Comparison of ENCODE assay signal across 10 cellular contexts in genomic region chr18:63368611-63369010, GRCh38. TPM values are rescaled to one million over a fixed set of nuclear protein-coding genes. Genes with fewer than 3 reads are reported as not detected.
DNase-seq lines count a peak whose midpoint lies in the region; ATAC-seq, FAIRE-seq and TF ChIP-seq lines count a peak whose summit lies in the region.
"Had no signal": no experiment of that assay in that cellular context is flagged by ENCODE, and none has a peak within 500 bp of the region (broad histone marks: within the 10 kb centered on the region; RNA-seq: fewer than 3 reads in every experiment).

No MANE protein-coding gene starts in this region.

- no peaks in the 10 kb centered on the region for H3K27me3 Mint-ChIP-seq in memory B cell

- ATAC-seq in A549, result no peak
- no peak for ATAC-seq in HCT116
- ATAC-seq in memory B cell (ENCODE audit: low read depth), result no peak
- ATAC-seq in HG03342 (IDR thresholded peaks at IDR 0.05; ENCODE audit: unreplicated experiment), result no peak
- ATAC-seq in gastrocnemius medialis, result no peak

- no peak for TF ChIP-seq RAD21 in A549 (conservative IDR thresholded peaks at IDR 0.05 in 1 of 2, IDR thresholded peaks at IDR 0.05 in 1 of 2)
- no peak for TF ChIP-seq RAD21 in HCT116 (IDR thresholded peaks at IDR 0.05; ENCODE audit: low read depth)

- peak overlapping the region; percentile 95 for H3K9ac ChIP-seq in HCT116 (ENCODE audit: low read length)
- H3K9ac ChIP-seq in adipocyte (ENCODE audit: low read length), result peak overlapping the region; percentile 95

- peaks cover 34% of the 10 kb centered on the region for H3K79me2 ChIP-seq in HCT116 (ENCODE audit: insufficient read depth, low read length)

- TF ChIP-seq EP300 in A549 (IDR thresholded peaks at IDR 0.05), result no peak

- no peak for FAIRE-seq in A549 (lab: Jason Lieb, UNC)
- FAIRE-seq: GM18507 had no signal

- peaks cover 3% of the 10 kb centered on the region for H3K36me3 Mint-ChIP-seq in memory B cell

- H3K27me3 ChIP-seq in HCT116 (ENCODE audit: insufficient read depth, low read length), result no peaks in the 10 kb centered on the region
- no peaks in the 10 kb centered on the region for H3K27me3 ChIP-seq in adipocyte (replicated peaks; ENCODE audit: control insufficient read depth, insufficient read depth, low read length)
- no peaks in the 10 kb centered on the region for H3K27me3 ChIP-seq in gastrocnemius medialis

- no peak for DNase-seq in A549 (ENCODE audit: low read depth in 1 of 2, low spot score in 1 of 2)
- DNase-seq in HCT116 (ENCODE audit: low read depth, low spot score), result no peak
- peak; percentile 37 for DNase-seq in adipocyte (ENCODE audit: low read depth)
- no peak for DNase-seq in memory B cell (ENCODE audit: low spot score in 2 of 2)
- no peak for DNase-seq in stimulated activated CD4-positive, alpha-beta T cell treated with anti-CD3 and anti-CD28 coated beads, Interleukin-12 subunit alpha, Interleukin-12 subunit beta, amount 100 ng/mL, for 4 hours
- no peak for DNase-seq in gastrocnemius medialis
- DNase-seq in DMS53 treated with DMSO at 0.1 percent for 48 hours (lab: John Stamatoyannopoulos, UW; ENCODE audit: unreplicated experiment), result no peak
- DNase-seq: NCI-H748 treated with DMSO at 0.1 percent for 48 hours had no signal

- BruUV-seq in HCT116 (replicated peaks; lab: Mats Ljungman, UMichigan), result no TSS peak

- TF ChIP-seq POLR2A in A549 (IDR thresholded peaks at IDR 0.05; ENCODE audit: low read length) (no peak), HCT116 (IDR thresholded peaks at IDR 0.05; ENCODE audit: borderline replicate concordance, extremely low read depth, insufficient read depth, insufficient read length) (no peak), gastrocnemius medialis (IDR thresholded peaks at IDR 0.05) (no peak)

- peak overlapping the region; percentile 95; the same call in 2 of the 3 replicates for H3K4me3 ChIP-seq in A549
- H3K4me3 ChIP-seq in HCT116 (replicated peaks in 1 of 2; ENCODE audit: low read depth in 1 of 2, low read length in 2 of 2), result peak overlapping the region; percentile 78 to 85
- peak overlapping the region; percentile 99 for H3K4me3 ChIP-seq in adipocyte (ENCODE audit: low read length)
- peak overlapping the region in 1 of 4 donors; percentile 91 for H3K4me3 ChIP-seq in gastrocnemius medialis

- H3K4me3 Mint-ChIP-seq in memory B cell, result peak overlapping the region; percentile 90

- no peaks in the 10 kb centered on the region for H3K36me3 ChIP-seq in HCT116 (ENCODE audit: control insufficient read depth in 1 of 2, insufficient read depth in 2 of 2, low read length in 2 of 2)
- H3K36me3 ChIP-seq in adipocyte (ENCODE audit: control insufficient read depth, insufficient read depth, low read length, severe bottlenecking), result no peaks in the 10 kb centered on the region
- no peaks in the 10 kb centered on the region for H3K36me3 ChIP-seq in gastrocnemius medialis

- H3K4me1 Mint-ChIP-seq in memory B cell, result peaks cover 17% of the 10 kb centered on the region

- peak overlapping the region; percentile 84 for H3K27ac Mint-ChIP-seq in memory B cell

- peaks cover 3% of the 10 kb centered on the region for H3K9me3 Mint-ChIP-seq in memory B cell

- H2AFZ ChIP-seq in HCT116 (ENCODE audit: low read depth, low read length, poor library complexity, severe bottlenecking), result peak overlapping the region; percentile 89

- H3K27ac ChIP-seq in A549, result no peak overlapping the region
- H3K27ac ChIP-seq in HCT116 (ENCODE audit: low read depth, low read length), result no peak overlapping the region
- no peak overlapping the region for H3K27ac ChIP-seq in gastrocnemius medialis

- peaks cover 10% of the 10 kb centered on the region; the same call in 1 of the 2 replicates for H4K20me1 ChIP-seq in HCT116 (ENCODE audit: insufficient read depth)

- WGBS in A549 (ENCODE audit: missing lambda C conversion rate), result 94% methylated on average over 4 of the region's 4 CpGs

- intact Hi-C loops in HCT116 (cut with micrococcal nuclease), result loop anchor here (10.0 kb wide), 1 partner anchor 1184 kb away; the partner anchor contains the start of genes PIGN and RELCH
- intact Hi-C loops in gastrocnemius medialis (cut with DNase I; ENCODE audit: low total_unique reads), result loop anchor here (5.0 kb wide), 1 partner anchor 1181 kb away; the partner anchor contains the start of genes PIGN and RELCH

- RAD21 ChIA-PET in HCT116 (lab: Charles Lee; ENCODE audit: low non-redundant PET in 1 of 2, low total read pairs in 2 of 2, uncharacterized antibody in 2 of 2, unreplicated experiment in 2 of 2), result no interaction called here

- H3K4me2 ChIP-seq in A549, result peak overlapping the region; percentile 71
- peak overlapping the region; percentile 94 for H3K4me2 ChIP-seq in HCT116 (ENCODE audit: low read length)

- no peak for TF ChIP-seq CTCF in A549 (IDR thresholded peaks at IDR 0.05)
- no peak for TF ChIP-seq CTCF in HCT116 (IDR thresholded peaks at IDR 0.05 in 2 of 3, conservative IDR thresholded peaks at IDR 0.05 in 1 of 3; ENCODE audit: borderline replicate concordance in 1 of 3, insufficient read depth in 1 of 3, low read depth in 2 of 3, low read length in 2 of 3)
- TF ChIP-seq CTCF in gastrocnemius medialis (IDR thresholded peaks at IDR 0.05 in 4 of 5, conservative IDR thresholded peaks at IDR 0.05 in 1 of 5), result no peak

- POLR2A ChIA-PET in A549 (lab: Yijun Ruan, JAX), result no interaction called here
- POLR2A ChIA-PET in HCT116 (lab: Charles Lee), result no interaction called here

- in situ Hi-C loops in gastrocnemius medialis (cut with MboI; ENCODE audit: low sequenced_read_pairs in 4 of 4), result loop anchor here in 2 of 4 donors (5.0 to 10.0 kb wide), 2 partner anchors 54 to 56 kb away; partner anchors contain the start of gene VPS4B (in 2 of the 2)

- H3K9me3 ChIP-seq in A549, result 0 out of 3 replicates have a peak, but pooled peaks cover 5% of the 10 kb centered on the region
- peaks cover 6 to 8% of the 10 kb centered on the region in 2 experiments; a peak in 1 of 4 replicates for H3K9me3 ChIP-seq in HCT116 (ENCODE audit: control insufficient read depth in 1 of 2, insufficient read depth in 1 of 2, low read depth in 1 of 2, low read length in 2 of 2)
- no peaks in the 10 kb centered on the region for H3K9me3 ChIP-seq in adipocyte (ENCODE audit: control insufficient read depth, low read length)
- no peaks in the 10 kb centered on the region for H3K9me3 ChIP-seq in gastrocnemius medialis

- H3K9me2 ChIP-seq in HCT116 (ENCODE audit: insufficient read depth), result no peaks in the 10 kb centered on the region

- CTCF ChIA-PET in A549 (lab: Yijun Ruan, JAX), result no interaction called here
- CTCF ChIA-PET in HCT116 (lab: Charles Lee), result no interaction called here

- 0 out of 3 replicates have a peak, but pooled peaks cover 6% of the 10 kb centered on the region for H3K4me1 ChIP-seq in A549
- peaks cover 7 to 14% of the 10 kb centered on the region in 2 experiments; a peak in 3 of 4 replicates for H3K4me1 ChIP-seq in HCT116 (ENCODE audit: control insufficient read depth in 1 of 2, insufficient read depth in 2 of 2, low read length in 2 of 2)
- peaks cover 24% of the 10 kb centered on the region for H3K4me1 ChIP-seq in adipocyte (ENCODE audit: control insufficient read depth, insufficient read depth, low read length)
- H3K4me1 ChIP-seq in gastrocnemius medialis, result peaks cover 19 to 21% of the 10 kb centered on the region in 2 donors

TF ChIP-seq in A549, 52 proteins besides CTCF, POLR2A, EP300 and RAD21:
- TF ChIP-seq TFCP2L1 (CRISPR knock-in tag; IDR thresholded peaks at IDR 0.05), result no peak
TF ChIP-seq in A549: peak in this region for 0.

TF ChIP-seq in HCT116, 20 proteins besides CTCF, POLR2A, EP300 and RAD21 (continues in another document):
- TF ChIP-seq JUND (IDR thresholded peaks at IDR 0.05) (no peak), FOSL1 (IDR thresholded peaks at IDR 0.05; ENCODE audit: low read depth) (no peak), EZH2 (IDR thresholded peaks at IDR 0.05) (no peak), ZFX (IDR thresholded peaks at IDR 0.05) (no peak), SRF (IDR thresholded peaks at IDR 0.05; ENCODE audit: low read depth) (no peak)

RNA-seq across cellular contexts. Expression of gene KDSR, which starts 1.6 kb away (rescaled TPM):
- polyA plus RNA-seq in A549 (2011; rRNA removed) (21.2 and 22.6 TPM in 2 replicates), A549 (2017; fragmentation: RNase III; extraction: RNeasy Plus Mini Kit Qiagen cat#74134 plus additional on column Dnase treatment) (10.4 to 14.2 TPM (median 13.6 TPM) in 3 replicates)
- 10.7 and 11.0 TPM in 2 replicates for polyA plus RNA-seq in A549 (2012; cell fraction: cytosol; rRNA removed)
- polyA plus RNA-seq in A549 (2012; cell fraction: nucleus; rRNA removed), result 6.3 and 10.4 TPM in 2 replicates
- 24.6 and 28.7 TPM in 2 replicates for polyA minus RNA-seq in A549 (2011; rRNA and poly(A)+ RNA removed)
- total RNA-seq in HCT116 (2021; ENCODE audit: unreplicated experiment) (68.6 TPM), gastrocnemius medialis (10 to 100 TPM; 11.2 to 18.6 (median 14.4) TPM)
- polyA plus RNA-seq in HCT116 (2012), result 34.1 and 43.0 TPM in 2 replicates

RNA-seq across cellular contexts. Expression of gene BCL2, which starts 49.0 kb away (rescaled TPM):
- 0.50 and 0.53 TPM in 2 replicates for polyA plus RNA-seq in A549 (2011; rRNA removed)
- polyA plus RNA-seq in A549 (2012; cell fraction: cytosol; rRNA removed), result 0.28 and 0.31 TPM in 2 replicates
- 0.19 and 0.31 TPM in 2 replicates for polyA plus RNA-seq in A549 (2012; cell fraction: nucleus; rRNA removed)
- 0.56 to 0.66 TPM (median 0.61 TPM) in 3 replicates for polyA plus RNA-seq in A549 (2017; fragmentation: RNase III; extraction: RNeasy Plus Mini Kit Qiagen cat#74134 plus additional on column Dnase treatment)
- 0.73 and 0.99 TPM in 2 replicates for polyA minus RNA-seq in A549 (2011; rRNA and poly(A)+ RNA removed)
- total RNA-seq in HCT116 (2021; ENCODE audit: unreplicated experiment), result 2.5 TPM
- polyA plus RNA-seq in HCT116 (2012), result 0.37 and 0.44 TPM in 2 replicates
- total RNA-seq in gastrocnemius medialis, result 10 to 100 TPM in 2 of 4 donors, 1 to 10 TPM in 2; 6.2 to 20.4 (median 13.7) TPM

RNA-seq across cellular contexts. Expression of gene VPS4B, which starts 53.7 kb away (rescaled TPM):
- 19.8 and 24.2 TPM in 2 replicates for polyA plus RNA-seq in A549 (2011; rRNA removed)
- 8.5 and 8.7 TPM in 2 replicates for polyA plus RNA-seq in A549 (2012; cell fraction: cytosol; rRNA removed)
- polyA plus RNA-seq in A549 (2012; cell fraction: nucleus; rRNA removed), result 4.6 and 5.2 TPM in 2 replicates
- polyA plus RNA-seq in A549 (2017; fragmentation: RNase III; extraction: RNeasy Plus Mini Kit Qiagen cat#74134 plus additional on column Dnase treatment), result 20.6 to 21.8 TPM (median 21.8 TPM) in 3 replicates
- polyA minus RNA-seq in A549 (2011; rRNA and poly(A)+ RNA removed), result 9.4 and 14.2 TPM in 2 replicates
- 68.3 TPM for total RNA-seq in HCT116 (2021; ENCODE audit: unreplicated experiment)
- polyA plus RNA-seq in HCT116 (2012), result 18.9 and 21.1 TPM in 2 replicates
- 10 to 100 TPM; 13.4 to 18.2 (median 16.0) TPM for total RNA-seq in gastrocnemius medialis
